Comparison of ENCODE assay signal across 28 cellular contexts in genomic region chr5:84872768-84873167, GRCh38.
"Had no signal": no experiment of that assay in that cellular context is flagged by ENCODE, and none has a peak within 500 bp of the region (broad histone marks: within the 10 kb centered on the region; RNA-seq: fewer than 3 reads in every experiment).

No MANE protein-coding gene starts in this region.

- H2AFZ ChIP-seq: neural progenitor cell, parathyroid adenoma had no signal

- H3K4me3 ChIP-seq: neural progenitor cell, ovary, psoas muscle, skin epidermis, smooth muscle cell, spleen, suprapubic skin, testis, tibial artery, transverse colon, upper lobe of right lung, uterus had no signal

- H3K9me3 ChIP-seq: ovary, psoas muscle, suprapubic skin, testis, tibial artery, transverse colon, upper lobe of right lung, uterus had no signal

- H3K27me3 ChIP-seq: neural progenitor cell, ovary, spleen, suprapubic skin, testis, tibial artery, transverse colon, upper lobe of right lung, uterus had no signal

- H3K36me3 ChIP-seq: neural progenitor cell, ovary, spleen, suprapubic skin, tibial artery, transverse colon, upper lobe of right lung, uterus had no signal

- H3K27ac ChIP-seq: neural progenitor cell, ovary, parathyroid adenoma, psoas muscle, spleen, suprapubic skin, testis, tibial artery, transverse colon, upper lobe of right lung, uterus had no signal

- H3K9ac ChIP-seq: neural progenitor cell, parathyroid adenoma had no signal

- H3K79me2 ChIP-seq: parathyroid adenoma had no signal

- H3K4me2 ChIP-seq: neural progenitor cell, smooth muscle cell had no signal

- ATAC-seq: natural killer cell; psoas muscle; right cardiac atrium; sciatic nerve; stimulated activated memory B cell treated with anti-CD40 and anti-IgM and Interleukin-4, amounts not matched to agents 10 μg/mL and 1 μg/mL and 100 μg/mL, for 72 hours; stimulated activated naive CD8-positive, alpha-beta T cell treated with anti-CD3 and anti-CD28 coated beads, Interleukin-15, amount 100 ng/mL, for 72 hours; stimulated activated naive CD8-positive, alpha-beta T cell treated with anti-CD3 and anti-CD28 coated beads, Interleukin-15, Interleukin-2, amounts not matched to agents 100 U/mL and 50 U/mL, for 24 hours; upper lobe of right lung had no signal

- H3K4me1 ChIP-seq: neural progenitor cell, parathyroid adenoma, psoas muscle, spleen, suprapubic skin, testis, tibial artery, transverse colon, upper lobe of right lung, uterus had no signal

- DNase-seq: natural killer cell; occipital lobe; ovary; posterior cingulate gyrus; psoas muscle; right cardiac atrium; spleen; stimulated activated CD4-positive, alpha-beta T cell treated with anti-CD3 and anti-CD28 coated beads, Interleukin-12 subunit alpha, Interleukin-12 subunit beta, amount 100 ng/mL, for 4 hours; stimulated activated CD4-positive, alpha-beta T cell treated with anti-CD3 and anti-CD28 coated beads, Interleukin-1b, Interleukin-23, amount 100 ng/mL, for 48 hours; stimulated activated CD4-positive, alpha-beta T cell treated with anti-CD3 and anti-CD28 coated beads, Interleukin-4, amount 100 ng/mL, for 1 hour; stimulated activated CD4-positive, alpha-beta T cell treated with anti-CD3 and anti-CD28 coated beads, Interleukin-4, amount 100 ng/mL, for 4 hours; stimulated activated CD8-positive, alpha-beta memory T cell treated with anti-CD3 and anti-CD28 coated beads, Interleukin-4, amount 100 ng/mL, for 48 hours; stimulated activated naive CD4-positive, alpha-beta T cell; stimulated activated naive CD8-positive, alpha-beta T cell treated with anti-CD3 and anti-CD28 coated beads, Interleukin-15, amount 100 ng/mL, for 72 hours; stimulated activated naive CD8-positive, alpha-beta T cell treated with anti-CD3 and anti-CD28 coated beads, Interleukin-15, Interleukin-2, amounts not matched to agents 100 U/mL and 50 U/mL, for 24 hours; substantia nigra; testis; tibial artery; transverse colon; upper lobe of right lung; uterus had no signal
